In the genomic region with DNA sequence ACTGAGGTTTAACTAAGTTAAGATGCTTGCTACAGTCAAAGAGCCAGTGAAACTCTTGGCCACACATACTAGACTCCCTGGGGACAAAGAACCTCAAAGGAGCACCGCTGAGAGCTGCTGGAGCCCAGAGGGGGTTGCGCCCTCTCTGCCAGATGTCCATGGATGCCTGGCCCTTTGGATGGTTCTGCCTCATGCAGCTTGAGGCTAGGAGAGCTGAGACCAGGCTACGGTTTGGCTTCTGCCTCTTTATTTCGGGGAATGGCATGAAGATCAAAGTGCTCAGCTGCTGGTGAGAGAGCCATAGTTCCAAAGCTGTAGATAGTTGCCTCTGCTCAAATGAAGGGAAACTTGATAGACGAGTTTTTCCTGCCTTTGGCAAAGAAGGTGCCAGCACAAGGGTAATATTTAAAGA, we compare ENCODE assay signal across 18 cellular contexts. TPM values are rescaled to one million over a fixed set of nuclear protein-coding genes. Genes with fewer than 3 reads are reported as not detected.
DNase-seq lines count a peak whose midpoint lies in the region; ATAC-seq and TF ChIP-seq lines count a peak whose summit lies in the region.
"Had no signal": no experiment of that assay in that cellular context is flagged by ENCODE, and none has a peak within 500 bp of the region (broad histone marks: within the 10 kb centered on the region; RNA-seq: fewer than 3 reads in every experiment).

No MANE protein-coding gene starts in this region.

- H3K36me3 Mint-ChIP-seq in mesothelial cell of epicardium: no peaks in the 10 kb centered on the region

- H3K27ac Mint-ChIP-seq in mesothelial cell of epicardium: no peak overlapping the region
- H3K27ac Mint-ChIP-seq: T-helper 2 cell treated with Interferon-gamma antibody and Interleukin-4, amounts not matched to agents 5 μg/mL and 100 μg/mL, for 36 hours had no signal

- no peak for TF ChIP-seq CTCF in IMR-90 (conservative IDR thresholded peaks at IDR 0.05; ENCODE audit: low read depth, low read length)
- TF ChIP-seq CTCF in astrocyte of the spinal cord (IDR thresholded peaks at IDR 0.05; ENCODE audit: low read depth, low read length): no peak
- no peak for TF ChIP-seq CTCF in A673 (conservative IDR thresholded peaks at IDR 0.05; ENCODE audit: low read depth, low read length)
- TF ChIP-seq CTCF in mesothelial cell of epicardium (IDR thresholded peaks at IDR 0.05; ENCODE audit: unreplicated experiment): no peak

- no peaks in the 10 kb centered on the region for H3K79me2 ChIP-seq in mesendoderm (ENCODE audit: control insufficient read depth, insufficient read depth, low read length)

- H2BK15ac ChIP-seq in IMR-90 (ENCODE audit: low read depth, low read length): no peak overlapping the region
- no peak overlapping the region for H2BK15ac ChIP-seq in mesendoderm (replicated peaks; ENCODE audit: low read depth)

- H3K36me3 ChIP-seq in BLaER1 treated with 17β-estradiol and CSF1 and Interleukin-3, amounts not matched to agents 10 nM and 100 nM: no peaks in the 10 kb centered on the region
- H3K36me3 ChIP-seq in IMR-90 (ENCODE audit: control insufficient read depth, insufficient read depth, low read length) (no peaks in the 10 kb centered on the region), mesendoderm (ENCODE audit: control insufficient read depth, insufficient read depth, low read length) (no peaks in the 10 kb centered on the region), A673 (ENCODE audit: insufficient read depth, low read length, poor library complexity, severe bottlenecking) (no peaks in the 10 kb centered on the region)
- H3K36me3 ChIP-seq: HAP-1, MG63 had no signal

- peaks cover 4% of the 10 kb centered on the region for H3K4me1 Mint-ChIP-seq in mesothelial cell of epicardium

- H3K4me2 ChIP-seq in BLaER1 treated with 17β-estradiol and CSF1 and Interleukin-3, amounts not matched to agents 10 nM and 100 nM: peak overlapping the region in 7 of 11 experiments; percentile 21 to 60 (median 51); a peak in 14 of 22 replicates
- H3K4me2 ChIP-seq in IMR-90 (ENCODE audit: low read depth, low read length) (no peak overlapping the region), mesendoderm (ENCODE audit: low read length) (no peak overlapping the region)

- TF ChIP-seq RAD21 in IMR-90 (IDR thresholded peaks at IDR 0.05; ENCODE audit: low read length): no peak

- H2AK5ac ChIP-seq in IMR-90 (ENCODE audit: low read depth, low read length) (no peak overlapping the region), mesendoderm (ENCODE audit: low read length) (no peak overlapping the region)

- H4K91ac ChIP-seq in IMR-90 (ENCODE audit: insufficient read depth, low read depth, low read length): no peak overlapping the region

- peaks cover 0 to 14% (median 7%) of the 10 kb centered on the region in 10 experiments; a peak in 10 of 20 replicates for H3K4me1 ChIP-seq in BLaER1 treated with 17β-estradiol and CSF1 and Interleukin-3, amounts not matched to agents 10 nM and 100 nM
- H3K4me1 ChIP-seq in IMR-90 (ENCODE audit: control insufficient read depth, insufficient read depth, low read length) (no peaks in the 10 kb centered on the region), mesendoderm (ENCODE audit: control insufficient read depth, low read depth, low read length) (peaks cover 7% of the 10 kb centered on the region), A673 (ENCODE audit: insufficient read depth, low read length, poor library complexity, severe bottlenecking) (no peaks in the 10 kb centered on the region)
- H3K4me1 ChIP-seq: HAP-1 had no signal

- no peak overlapping the region for H2BK120ac ChIP-seq in IMR-90 (ENCODE audit: low read depth, low read length)
- H2BK120ac ChIP-seq in mesendoderm (ENCODE audit: low read depth, low read length): no peak overlapping the region

- intact Hi-C loops in IMR-90 (cut with micrococcal nuclease) (no loop called here), A673 (cut with micrococcal nuclease; ENCODE audit: unreplicated experiment) (no loop called here)

- H3K9ac ChIP-seq in BLaER1 treated with 17β-estradiol and CSF1 and Interleukin-3, amounts not matched to agents 10 nM and 100 nM: no peak overlapping the region
- H3K9ac ChIP-seq in IMR-90 (ENCODE audit: low read depth, low read length) (no peak overlapping the region), mesendoderm (ENCODE audit: low read length) (no peak overlapping the region)

- H2BK20ac ChIP-seq in IMR-90 (ENCODE audit: low read depth, low read length): no peak overlapping the region

- no peak overlapping the region for H3K4me3 ChIP-seq in BLaER1 treated with 17β-estradiol and CSF1 and Interleukin-3, amounts not matched to agents 10 nM and 100 nM
- H3K4me3 ChIP-seq in IMR-90 (ENCODE audit: insufficient read depth, low read depth, low read length) (no peak overlapping the region), astrocyte of the spinal cord (ENCODE audit: low read depth, low read length) (no peak overlapping the region), mesendoderm (ENCODE audit: low read length) (no peak overlapping the region), A673 (ENCODE audit: low read depth, low read length, poor library complexity, severe bottlenecking) (no peak overlapping the region)
- H3K4me3 ChIP-seq: HAP-1, MG63 had no signal

- CTCF ChIA-PET in IMR-90 (lab: Yijun Ruan, JAX) (no interaction called here), A673 (lab: Charles Lee) (no interaction called here)

- WGBS in IMR-90 (ENCODE audit: extremely low coverage in 2 of 2, insufficient read length in 1 of 2), 2 experiments: 39% methylated on average over 3 of the region's 5 CpGs; no CpG with 5 or more reads in 1 of the 2 experiments
- no CpG with 5 or more reads among the region's 5 CpGs for WGBS in mesendoderm (ENCODE audit: extremely low coverage, insufficient coverage, low lambda C conversion rate)

- peak overlapping the region; percentile 50 for H2AK9ac ChIP-seq in IMR-90 (replicated peaks; ENCODE audit: low read depth, low read length, poor library complexity)

- no peaks in the 10 kb centered on the region for H3K27me3 Mint-ChIP-seq in mesothelial cell of epicardium (ENCODE audit: low read depth)

- no peak overlapping the region for H3K4me3 Mint-ChIP-seq in mesothelial cell of epicardium
- H3K4me3 Mint-ChIP-seq: neural crest cell; T-helper 2 cell treated with Interferon-gamma antibody and Interleukin-4, amounts not matched to agents 5 μg/mL and 100 μg/mL, for 36 hours had no signal

- H3K27me3 ChIP-seq in BLaER1 treated with 17β-estradiol and CSF1 and Interleukin-3, amounts not matched to agents 10 nM and 100 nM: no peaks in the 10 kb centered on the region
- H3K27me3 ChIP-seq in IMR-90 (ENCODE audit: control insufficient read depth, insufficient read depth, low read length) (peaks cover 35% of the 10 kb centered on the region), mesendoderm (ENCODE audit: insufficient read depth, low read length, poor library complexity) (no peaks in the 10 kb centered on the region), A673 (replicated peaks; ENCODE audit: insufficient read depth, low read depth, low read length, poor library complexity) (peaks cover 18% of the 10 kb centered on the region)
- H3K27me3 ChIP-seq: MG63 had no signal

- DNase-seq in IMR-90 (no peak), astrocyte of the spinal cord (ENCODE audit: low read depth, low spot score) (peak; percentile 3), mesendoderm (peak; percentile 18), A673 (ENCODE audit: low spot score) (no peak), NCI-H2171 treated with DMSO at 0.1 percent for 48 hours (lab: John Stamatoyannopoulos, UW) (no peak), mesothelial cell of epicardium (ENCODE audit: low spot score in 2 of 2, unreplicated experiment in 2 of 2) (no peak)
- DNase-seq: activated gamma-delta T cell treated with Interleukin-2 at 50 U/mL for 16 hours, amygdala, COR-L47, erythroblast, MG63, NCI-H1930, SHP77 treated with DMSO at 0.1 percent for 48 hours had no signal

- BruUV-seq in IMR-90 (replicated peaks; lab: Mats Ljungman, UMichigan) (no TSS peak), A673 (replicated peaks; lab: Mats Ljungman, UMichigan) (no TSS peak)

- no peak overlapping the region for H2AFZ ChIP-seq in IMR-90 (replicated peaks; ENCODE audit: low read length, poor library complexity)

- peaks cover 10% of the 10 kb centered on the region for H3K9me3 Mint-ChIP-seq in mesothelial cell of epicardium
- H3K9me3 Mint-ChIP-seq: T-helper 2 cell treated with Interferon-gamma antibody and Interleukin-4, amounts not matched to agents 5 μg/mL and 100 μg/mL, for 36 hours had no signal

- no peaks in the 10 kb centered on the region for H3K79me1 ChIP-seq in IMR-90 (ENCODE audit: low read depth in 1 of 2, low read length in 2 of 2)
- no peaks in the 10 kb centered on the region for H3K79me1 ChIP-seq in mesendoderm (ENCODE audit: low read length)

- dilution Hi-C loops in IMR-90 (cut with HindIII; ENCODE audit: low sequenced_read_pairs, unreplicated experiment): no loop called here

- no peaks in the 10 kb centered on the region for H3K9me1 ChIP-seq in IMR-90 (ENCODE audit: insufficient read depth, low read length)

- no peaks in the 10 kb centered on the region for H4K20me1 ChIP-seq in BLaER1 treated with 17β-estradiol and CSF1 and Interleukin-3, amounts not matched to agents 10 nM and 100 nM
- no peaks in the 10 kb centered on the region for H4K20me1 ChIP-seq in IMR-90 (ENCODE audit: insufficient read depth, low read length)

- no peak overlapping the region for H3K23ac ChIP-seq in IMR-90 (ENCODE audit: low read depth, low read length)
- H3K23ac ChIP-seq in mesendoderm (ENCODE audit: low read length): no peak overlapping the region

- H3K27ac ChIP-seq in BLaER1 treated with 17β-estradiol and CSF1 and Interleukin-3, amounts not matched to agents 10 nM and 100 nM: no peak overlapping the region
- H3K27ac ChIP-seq in IMR-90 (ENCODE audit: insufficient read depth, low read length) (no peak overlapping the region), mesendoderm (ENCODE audit: low read depth, low read length) (no peak overlapping the region), A673 (ENCODE audit: low read depth, low read length, poor library complexity, severe bottlenecking) (no peak overlapping the region)

- ATAC-seq in IMR-90 (ENCODE audit: low read depth) (no peak), HG03460 (IDR thresholded peaks at IDR 0.05; ENCODE audit: unreplicated experiment) (no peak)

- no peak overlapping the region for H3K4ac ChIP-seq in IMR-90 (ENCODE audit: low read depth, low read length)
- H3K4ac ChIP-seq in mesendoderm (ENCODE audit: low read depth, low read length): no peak overlapping the region

- no peak for TF ChIP-seq POLR2A in IMR-90 (IDR thresholded peaks at IDR 0.05; ENCODE audit: low read depth, low read length)

- H3K9me3 ChIP-seq in BLaER1 treated with 17β-estradiol and CSF1 and Interleukin-3, amounts not matched to agents 10 nM and 100 nM (replicated peaks in 1 of 11): peaks cover 0 to 7% (median 0%) of the 10 kb centered on the region in 11 experiments; a peak in 5 of 22 replicates
- H3K9me3 ChIP-seq in IMR-90 (ENCODE audit: control insufficient read depth, insufficient read depth, low read length) (peaks cover 2% of the 10 kb centered on the region; the same call in 1 of the 2 replicates), A673 (ENCODE audit: low read depth, low read length, poor library complexity, severe bottlenecking) (no peaks in the 10 kb centered on the region)
- H3K9me3 ChIP-seq: HAP-1 had no signal

- POLR2A ChIA-PET in IMR-90 (lab: Charles Lee; ENCODE audit: unreplicated experiment): no interaction called here
- POLR2A ChIA-PET in A673 (lab: Charles Lee; ENCODE audit: low non-redundant PET): no interaction called here

- no peak overlapping the region for H3K14ac ChIP-seq in IMR-90 (replicated peaks; ENCODE audit: low read depth, low read length)

- no peak overlapping the region for H3K56ac ChIP-seq in IMR-90 (ENCODE audit: extremely low read depth, insufficient read depth, low read length)
- H3K56ac ChIP-seq in mesendoderm (ENCODE audit: low read length): no peak overlapping the region

- in situ Hi-C loops in IMR-90 (cut with MboI; ENCODE audit: low sequenced_read_pairs): no loop called here
- in situ Hi-C loops in astrocyte of the spinal cord (cut with HindIII; ENCODE audit: low sequenced_read_pairs): no loop called here

- H2BK5ac ChIP-seq in IMR-90 (ENCODE audit: low read depth, low read length, poor library complexity, severe bottlenecking) (no peak overlapping the region), mesendoderm (ENCODE audit: low read length) (no peak overlapping the region)

- H4K8ac ChIP-seq in IMR-90 (ENCODE audit: low read depth in 2 of 2, low read length in 2 of 2) (no peak overlapping the region), mesendoderm (ENCODE audit: low read depth, low read length) (no peak overlapping the region)

- H4K5ac ChIP-seq in IMR-90 (ENCODE audit: low read depth, low read length): no peak overlapping the region
- H4K5ac ChIP-seq in mesendoderm (ENCODE audit: low read length): no peak overlapping the region

- H3K18ac ChIP-seq in IMR-90 (ENCODE audit: low read depth, low read length) (no peak overlapping the region), mesendoderm (ENCODE audit: low read length) (no peak overlapping the region)

RNA-seq across cellular contexts. Expression of a gene that starts 43.0 kb away (rescaled TPM):
- total RNA-seq in IMR-90 (2012; rRNA removed) (not detected in 2 replicates), A673 (2021) (0.15 TPM in 1 of 2 replicates, not detected in the other), mesothelial cell of epicardium (0.09 to 0.29 TPM (median 0.23 TPM) in 3 replicates)
- polyA plus RNA-seq in IMR-90 (2012; rRNA removed): not detected in 2 replicates
- polyA plus RNA-seq in IMR-90 (2012; cell fraction: cytosol; rRNA removed): not detected in 2 replicates
- not detected in 2 replicates for polyA plus RNA-seq in IMR-90 (2012; cell fraction: nucleus; rRNA removed; ENCODE audit: low replicate concordance)
- polyA plus RNA-seq in mesendoderm (2013, experiment 1 of 2): 0.35 TPM
- 0.52 TPM for polyA plus RNA-seq in mesendoderm (2013, experiment 2 of 2)

Comparison
In these comparisons a context has a peak if more than half of its experiments do, and no peak if none do; other contexts are left out.
1. H3K4me2 ChIP-seq: peak in BLaER1 treated with 17β-estradiol and CSF1 and Interleukin-3, amounts not matched to agents 10 nM and 100 nM (7 of 11); none in IMR-90 (single experiment) and mesendoderm (single experiment).
2. DNase-seq: peak in astrocyte of the spinal cord (single experiment) and mesendoderm (single experiment); none in IMR-90 (single experiment), A673 (single experiment), NCI-H2171 treated with DMSO at 0.1 percent for 48 hours (single experiment) and mesothelial cell of epicardium (0 of 2).